Comparison of ENCODE assay signal across 1 cellular context in genomic region chr17:45666046-45666600, GRCh38.
TF ChIP-seq lines count a peak whose summit lies in the region.

No MANE protein-coding gene starts in this region.

TF ChIP-seq in SK-N-SH, 30 proteins besides CTCF, POLR2A, EP300 and RAD21 (continued from another document):
- TF ChIP-seq REST (IDR thresholded peaks at IDR 0.05; ENCODE audit: low read depth, low read length) (no peak), NFIC (IDR thresholded peaks at IDR 0.05; ENCODE audit: borderline replicate concordance) (no peak), JUND (IDR thresholded peaks at IDR 0.05) (no peak), FOSL2 (IDR thresholded peaks at IDR 0.05; ENCODE audit: borderline replicate concordance, low read depth) (no peak), TEAD4 (IDR thresholded peaks at IDR 0.05; ENCODE audit: borderline replicate concordance, insufficient read depth) (no peak), CHD2 (IDR thresholded peaks at IDR 0.05; ENCODE audit: low read length, partially characterized antibody) (no peak)
- TF ChIP-seq, protein P1, sequence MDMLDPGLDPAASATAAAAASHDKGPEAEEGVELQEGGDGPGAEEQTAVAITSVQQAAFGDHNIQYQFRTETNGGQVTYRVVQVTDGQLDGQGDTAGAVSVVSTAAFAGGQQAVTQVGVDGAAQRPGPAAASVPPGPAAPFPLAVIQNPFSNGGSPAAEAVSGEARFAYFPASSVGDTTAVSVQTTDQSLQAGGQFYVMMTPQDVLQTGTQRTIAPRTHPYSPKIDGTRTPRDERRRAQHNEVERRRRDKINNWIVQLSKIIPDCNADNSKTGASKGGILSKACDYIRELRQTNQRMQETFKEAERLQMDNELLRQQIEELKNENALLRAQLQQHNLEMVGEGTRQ (IDR thresholded peaks at IDR 0.05; ENCODE audit: borderline replicate concordance, low read depth, low read length): no peak
TF ChIP-seq in SK-N-SH: peak in this region for 0.
